15 cellular contexts compared by ENCODE assay signal in the genomic region with DNA sequence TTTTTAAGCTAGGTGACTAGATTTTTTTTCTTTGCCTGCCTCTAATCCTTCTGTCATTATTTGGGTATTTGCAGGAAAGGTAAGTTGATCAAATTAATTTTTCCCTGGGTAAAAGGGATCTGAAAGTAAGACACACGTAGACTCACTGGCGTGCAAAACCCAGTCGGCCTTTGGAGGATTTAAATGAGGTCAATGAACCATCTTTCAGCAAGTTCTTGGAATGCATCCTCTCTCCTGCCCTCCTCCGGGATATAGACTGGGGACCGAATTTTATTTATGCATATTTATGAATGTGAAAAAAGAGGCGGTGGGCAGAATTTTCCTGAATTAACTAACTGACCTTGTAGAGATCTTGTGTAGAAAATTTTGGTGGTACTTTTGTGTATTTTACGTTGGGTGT. TPM values are rescaled to one million over a fixed set of nuclear protein-coding genes. Genes with fewer than 3 reads are reported as not detected.
A peak's percentile ranks its signal among the peaks of the same experiment; 100 is the strongest.
DNase-seq lines count a peak whose midpoint lies in the region; ATAC-seq and TF ChIP-seq lines count a peak whose summit lies in the region.
"Had no signal": no experiment of that assay in that cellular context is flagged by ENCODE, and none has a peak within 500 bp of the region (broad histone marks: within the 10 kb centered on the region; RNA-seq: fewer than 3 reads in every experiment).

No MANE protein-coding gene starts in this region.

- DNase-seq in activated naive CD8-positive, alpha-beta T cell treated with anti-CD3 and anti-CD28 coated beads, Interleukin-2, amount 50 U/mL, for 24 hours = no peak
- DNase-seq in coronary artery (ENCODE audit: low spot score) = no peak
- DNase-seq in naive B cell = no peak
- DNase-seq in central memory CD4-positive, alpha-beta T cell = no peak
- DNase-seq in naive thymus-derived CD8-positive, alpha-beta T cell = no peak
- DNase-seq: activated CD4-positive, CD25-positive, alpha-beta regulatory T cell; activated naive CD4-positive, alpha-beta T cell treated with anti-CD3 and anti-CD28 coated beads for 36 hours; EL; NCI-H1694; NCI-H446 treated with DMSO at 0.1 percent for 48 hours; OCI-M1 had no signal

- peak overlapping the region; percentile 39 for H3K4me3 ChIP-seq in coronary artery
- H3K4me3 ChIP-seq: thoracic aorta had no signal

- H3K27ac Mint-ChIP-seq in activated naive CD8-positive, alpha-beta T cell = no peak overlapping the region
- no peak overlapping the region for H3K27ac Mint-ChIP-seq in activated naive CD8-positive, alpha-beta T cell treated with anti-CD3 and anti-CD28 coated beads, Interleukin-2, amount 50 U/mL, for 24 hours
- no peak overlapping the region for H3K27ac Mint-ChIP-seq in naive B cell
- no peak overlapping the region for H3K27ac Mint-ChIP-seq in naive thymus-derived CD8-positive, alpha-beta T cell
- H3K27ac Mint-ChIP-seq: activated naive CD4-positive, alpha-beta T cell treated with anti-CD3 and anti-CD28 coated beads for 36 hours had no signal

- H3K9me3 Mint-ChIP-seq in activated naive CD8-positive, alpha-beta T cell (ENCODE audit: low read depth) = no peaks in the 10 kb centered on the region
- H3K9me3 Mint-ChIP-seq in activated naive CD8-positive, alpha-beta T cell treated with anti-CD3 and anti-CD28 coated beads, Interleukin-2, amount 50 U/mL, for 24 hours = no peaks in the 10 kb centered on the region
- H3K9me3 Mint-ChIP-seq in naive B cell = peaks cover 0 to 21% (median 4%) of the 10 kb centered on the region in 7 donors
- peaks cover 0 to 12% (median 1%) of the 10 kb centered on the region in 9 donors for H3K9me3 Mint-ChIP-seq in naive thymus-derived CD8-positive, alpha-beta T cell
- H3K9me3 Mint-ChIP-seq: activated naive CD4-positive, alpha-beta T cell treated with anti-CD3 and anti-CD28 coated beads for 36 hours had no signal

- no peak for ATAC-seq in activated naive CD8-positive, alpha-beta T cell treated with anti-CD3 and anti-CD28 coated beads, Interleukin-2, amount 50 U/mL, for 24 hours
- ATAC-seq in naive B cell (ENCODE audit: low read depth in 2 of 2) (no peak), GM19035 (IDR thresholded peaks at IDR 0.05; ENCODE audit: unreplicated experiment) (no peak)
- no peak for ATAC-seq in naive thymus-derived CD8-positive, alpha-beta T cell

- H3K36me3 Mint-ChIP-seq in activated naive CD8-positive, alpha-beta T cell = no peaks in the 10 kb centered on the region
- H3K36me3 Mint-ChIP-seq in activated naive CD8-positive, alpha-beta T cell treated with anti-CD3 and anti-CD28 coated beads, Interleukin-2, amount 50 U/mL, for 24 hours (ENCODE audit: low read depth) = no peaks in the 10 kb centered on the region
- H3K36me3 Mint-ChIP-seq in naive B cell = peaks cover 0 to 17% of the 10 kb centered on the region in 2 donors
- peaks cover 0 to 12% (median 4%) of the 10 kb centered on the region in 3 donors for H3K36me3 Mint-ChIP-seq in naive thymus-derived CD8-positive, alpha-beta T cell

- H3K4me1 Mint-ChIP-seq in activated naive CD8-positive, alpha-beta T cell (ENCODE audit: low read depth) = peaks cover 19% of the 10 kb centered on the region
- peaks cover 16% of the 10 kb centered on the region for H3K4me1 Mint-ChIP-seq in activated naive CD8-positive, alpha-beta T cell treated with anti-CD3 and anti-CD28 coated beads, Interleukin-2, amount 50 U/mL, for 24 hours
- peaks cover 19 to 24% (median 24%) of the 10 kb centered on the region in 3 donors for H3K4me1 Mint-ChIP-seq in naive B cell
- H3K4me1 Mint-ChIP-seq in naive thymus-derived CD8-positive, alpha-beta T cell = peaks cover 14 to 29% (median 25%) of the 10 kb centered on the region in 4 donors

- peak overlapping the region; percentile 1 for H3K4me3 Mint-ChIP-seq in activated naive CD8-positive, alpha-beta T cell
- no peak overlapping the region for H3K4me3 Mint-ChIP-seq in activated naive CD8-positive, alpha-beta T cell treated with anti-CD3 and anti-CD28 coated beads, Interleukin-2, amount 50 U/mL, for 24 hours
- peak overlapping the region in 5 of 8 donors; percentile 1 to 76 (median 63) for H3K4me3 Mint-ChIP-seq in naive B cell
- peak overlapping the region in 5 of 10 donors; percentile 20 to 43 (median 42) for H3K4me3 Mint-ChIP-seq in naive thymus-derived CD8-positive, alpha-beta T cell
- H3K4me3 Mint-ChIP-seq: activated naive CD4-positive, alpha-beta T cell treated with anti-CD3 and anti-CD28 coated beads for 36 hours had no signal

- H3K27ac ChIP-seq in coronary artery = no peak overlapping the region
- H3K27ac ChIP-seq in temporal lobe (ENCODE audit: low read depth, low read length) = peak overlapping the region; percentile 20
- H3K27ac ChIP-seq: thoracic aorta had no signal

- no peak for TF ChIP-seq CTCF in coronary artery (IDR thresholded peaks at IDR 0.05)

- POLR2A ChIA-PET in naive thymus-derived CD8-positive, alpha-beta T cell (lab: Charles Lee) = no interaction called here

- H3K27me3 Mint-ChIP-seq in activated naive CD8-positive, alpha-beta T cell = peaks cover 35% of the 10 kb centered on the region
- peaks cover 40% of the 10 kb centered on the region for H3K27me3 Mint-ChIP-seq in activated naive CD8-positive, alpha-beta T cell treated with anti-CD3 and anti-CD28 coated beads, Interleukin-2, amount 50 U/mL, for 24 hours
- H3K27me3 Mint-ChIP-seq in naive B cell = peaks cover 32 to 63% (median 54%) of the 10 kb centered on the region in 3 donors
- H3K27me3 Mint-ChIP-seq in naive thymus-derived CD8-positive, alpha-beta T cell = peaks cover 26 to 50% (median 41%) of the 10 kb centered on the region in 5 donors

RNA-seq across cellular contexts. Expression of a gene that starts 2.2 kb away (rescaled TPM):
- under 1 TPM in 2 of 6 donors, not detected in 4; 0.26 to 0.59 TPM for polyA plus RNA-seq in naive B cell (ENCODE audit: low read depth in 6 of 6)
- total RNA-seq in temporal lobe = 63.7 TPM
- under 1 TPM; 0.55 to 0.96 TPM for total RNA-seq in naive thymus-derived CD8-positive, alpha-beta T cell
- polyA plus RNA-seq in naive thymus-derived CD8-positive, alpha-beta T cell = under 1 TPM in 1 of 3 donors, not detected in 2; 0.12 TPM
- total RNA-seq: activated naive CD4-positive, alpha-beta T cell treated with anti-CD3 and anti-CD28 coated beads for 36 hours had no signal

Comparison
In these comparisons a context has a peak if more than half of its experiments do, and no peak if none do; other contexts are left out.
1. RNA of a gene that starts 2.2 kb away (total RNA-seq): 63.7 TPM in temporal lobe (single experiment); 0.55 to 0.96 TPM in naive thymus-derived CD8-positive, alpha-beta T cell; every median in the first group is over 10 times any median in the second.